8 cellular contexts compared by ENCODE assay signal in genomic region chr16:56423584-56424403, GRCh38. TPM values are rescaled to one million over a fixed set of nuclear protein-coding genes. Genes with fewer than 3 reads are reported as not detected.
DNase-seq lines count a peak whose midpoint lies in the region; ATAC-seq and TF ChIP-seq lines count a peak whose summit lies in the region.

No MANE protein-coding gene starts in this region.

- peaks cover 34% of the 10 kb centered on the region for H3K79me2 ChIP-seq in parathyroid adenoma

- peak overlapping the region; percentile 72 to 92 for H3K4me3 ChIP-seq in esophagus (ENCODE audit: low read depth in 1 of 2, low read length in 2 of 2)
- H3K4me3 ChIP-seq in parathyroid adenoma (ENCODE audit: low read depth, low read length): peak overlapping the region; percentile 67

- no peaks in the 10 kb centered on the region for H3K9me3 ChIP-seq in esophagus (ENCODE audit: control insufficient read depth in 2 of 2, insufficient read depth in 1 of 2, low read depth in 1 of 2, low read length in 1 of 2)
- H3K9me3 ChIP-seq in parathyroid adenoma (ENCODE audit: control insufficient read depth, low read length): no peaks in the 10 kb centered on the region

- H3K36me3 ChIP-seq in esophagus (ENCODE audit: control insufficient read depth in 2 of 2, insufficient read depth in 2 of 2, low read length in 1 of 2): peaks cover 0 to 1% of the 10 kb centered on the region in 2 donors
- H3K36me3 ChIP-seq in parathyroid adenoma (ENCODE audit: control insufficient read depth, insufficient read depth, low read length): no peaks in the 10 kb centered on the region

- no peak overlapping the region for H3K9ac ChIP-seq in parathyroid adenoma

- H3K27me3 ChIP-seq in esophagus (ENCODE audit: control insufficient read depth in 1 of 2, insufficient read depth in 2 of 2, low read length in 2 of 2) (no peaks in the 10 kb centered on the region), parathyroid adenoma (ENCODE audit: control insufficient read depth, insufficient read depth, low read length) (no peaks in the 10 kb centered on the region)

- H3K27ac ChIP-seq in 22Rv1 (peak overlapping the region; percentile 72), esophagus (ENCODE audit: low read depth in 2 of 2, low read length in 1 of 2) (peak overlapping the region; percentile 86 to 89), parathyroid adenoma (peak overlapping the region; percentile 46)

- 18 to 26% methylated on average over 7 of the region's 7 CpGs for WGBS in esophagus, 2 donors

- DNase-seq in SKM-1 (lab: John Stamatoyannopoulos, UW; ENCODE audit: unreplicated experiment) (peak; percentile 45), C1 segment of cervical spinal cord (lab: John Stamatoyannopoulos, UW) (no peak), kidney glomerular epithelial cell (lab: John Stamatoyannopoulos, UW) (no peak)

- ATAC-seq in GM21515 (IDR thresholded peaks at IDR 0.05; ENCODE audit: unreplicated experiment): peak; percentile 32
- ATAC-seq in HG03045 (IDR thresholded peaks at IDR 0.05; ENCODE audit: unreplicated experiment): no peak

- H3K4me2 ChIP-seq in parathyroid adenoma (ENCODE audit: low read length): peak overlapping the region; percentile 80

- H3K4me1 ChIP-seq in esophagus (ENCODE audit: control insufficient read depth in 2 of 2, insufficient read depth in 2 of 2, low read length in 1 of 2) (peaks cover 3 to 4% of the 10 kb centered on the region in 2 donors), parathyroid adenoma (peaks cover 16% of the 10 kb centered on the region)

- H2AFZ ChIP-seq in parathyroid adenoma: peak overlapping the region; percentile 66

- TF ChIP-seq CTCF in 22Rv1 (IDR thresholded peaks at IDR 0.05) (no peak), parathyroid adenoma (IDR thresholded peaks at IDR 0.05) (no peak)

RNA-seq across cellular contexts. Expression of gene AMFR, which starts 1.6 kb away (rescaled TPM):
- 10 to 100 TPM; 57.3 to 62.5 TPM for polyA plus RNA-seq in esophagus

RNA-seq across cellular contexts. Expression of gene NUDT21, which starts 27.3 kb away (rescaled TPM):
- polyA plus RNA-seq in esophagus: 10 to 100 TPM; 29.5 to 40.1 TPM

RNA-seq across cellular contexts. Expression of gene OGFOD1, which starts 27.6 kb away (rescaled TPM):
- 10 to 100 TPM in 1 of 2 donors, 1 to 10 TPM in 1; 9.9 to 16.8 TPM for polyA plus RNA-seq in esophagus
